In the genomic region with DNA sequence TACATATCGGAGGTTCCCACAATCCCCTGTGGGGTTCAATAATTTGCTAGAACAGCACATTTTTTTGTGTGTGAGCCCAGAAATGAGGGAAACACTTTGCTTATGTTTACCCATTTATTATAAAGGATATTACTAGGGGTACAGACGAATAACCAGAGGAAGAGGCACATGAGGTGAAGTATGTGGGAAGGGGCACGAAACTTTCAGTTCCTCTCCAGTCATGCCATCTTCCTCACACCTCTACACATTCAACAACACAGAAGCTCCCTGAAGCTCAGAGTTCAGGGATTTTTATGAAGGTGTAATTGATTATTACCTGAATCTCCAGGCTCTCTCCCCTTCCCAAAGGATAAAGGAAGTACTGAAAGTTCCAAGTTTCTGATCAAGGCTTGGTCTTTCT, we compare ENCODE assay signal across 33 cellular contexts.
"Had no signal": no experiment of that assay in that cellular context is flagged by ENCODE, and none has a peak within 500 bp of the region (broad histone marks: within the 10 kb centered on the region; RNA-seq: fewer than 3 reads in every experiment).

No MANE protein-coding gene starts in this region.

- H3K4me3 ChIP-seq: esophagus squamous epithelium, left ventricle myocardium inferior, lung, psoas muscle, stomach, thyroid gland, upper lobe of left lung had no signal

- H3K9me3 Mint-ChIP-seq: naive thymus-derived CD8-positive, alpha-beta T cell; neural crest cell; T-helper 1 cell treated with Interleukin-12 subunit alpha and Interleukin-12 subunit beta and Interleukin-4 antibody, amounts not matched to agents 30 μg/mL and 1 μg/mL, for 36 hours had no signal

- ATAC-seq: activated CD4-positive, CD25-positive, alpha-beta regulatory T cell treated with anti-CD3 and anti-CD28 coated beads, Interleukin-2, amount 50 U/mL, for 24 hours; naive thymus-derived CD8-positive, alpha-beta T cell; psoas muscle; right cardiac atrium had no signal

- H3K4me3 Mint-ChIP-seq: activated naive CD8-positive, alpha-beta T cell; naive thymus-derived CD8-positive, alpha-beta T cell; neural crest cell; T-helper 1 cell treated with Interleukin-12 subunit alpha and Interleukin-12 subunit beta and Interleukin-4 antibody, amounts not matched to agents 30 μg/mL and 1 μg/mL, for 36 hours had no signal

- DNase-seq: activated CD4-positive, alpha-beta T cell treated with anti-CD3 and anti-CD28 coated beads for 48 hours; activated CD4-positive, alpha-beta T cell treated with anti-CD3 and anti-CD28 coated beads, Interleukin-2, amount 50 U/mL, for 48 hours; activated CD8-positive, alpha-beta memory T cell treated with anti-CD3 and anti-CD28 coated beads for 24 hours; activated effector memory CD4-positive, alpha-beta T cell treated with Interleukin-2 at 50 U/mL for 16 hours; activated naive CD4-positive, alpha-beta T cell treated with Interleukin-2 at 50 U/mL for 16 hours; anterior cingulate cortex; dermis blood vessel endothelial cell; effector CD4-positive, alpha-beta T cell; esophagus squamous epithelium; foreskin melanocyte; left ventricle myocardium inferior; midbrain; naive thymus-derived CD8-positive, alpha-beta T cell; occipital lobe; psoas muscle; right cardiac atrium; stimulated activated CD4-positive, alpha-beta T cell treated with anti-CD3 and anti-CD28 coated beads, Interleukin-2, amount 100 ng/mL, for 48 hours; stomach; T-helper 9 cell; upper lobe of left lung had no signal

- H3K36me3 Mint-ChIP-seq: activated naive CD8-positive, alpha-beta T cell; naive thymus-derived CD8-positive, alpha-beta T cell had no signal

- H2AFZ ChIP-seq: parathyroid adenoma had no signal

- H3K27me3 Mint-ChIP-seq: activated naive CD8-positive, alpha-beta T cell; naive thymus-derived CD8-positive, alpha-beta T cell had no signal

- H3K4me1 ChIP-seq: esophagus squamous epithelium, parathyroid adenoma, stomach, upper lobe of left lung had no signal

- H3K27ac Mint-ChIP-seq: activated naive CD8-positive, alpha-beta T cell; T-helper 1 cell treated with Interleukin-12 subunit alpha and Interleukin-12 subunit beta and Interleukin-4 antibody, amounts not matched to agents 30 μg/mL and 1 μg/mL, for 36 hours had no signal

- H3K27me3 ChIP-seq: esophagus squamous epithelium, stomach, thyroid gland, upper lobe of left lung had no signal

- FAIRE-seq: bronchial epithelial cell, colon, endometrium, TTC549 had no signal

- H3K9ac ChIP-seq: parathyroid adenoma had no signal

- H3K27ac ChIP-seq: epithelial cell of prostate, esophagus squamous epithelium, left ventricle myocardium inferior, parathyroid adenoma, psoas muscle, stomach, upper lobe of left lung, VCaP had no signal

- H3K79me2 ChIP-seq: parathyroid adenoma had no signal

- H3K9me3 ChIP-seq: esophagus squamous epithelium, left ventricle myocardium inferior, psoas muscle, stomach, thyroid gland, upper lobe of left lung had no signal

- H3K36me3 ChIP-seq: esophagus squamous epithelium, left ventricle myocardium inferior, stomach, thyroid gland, upper lobe of left lung had no signal
